9 cellular contexts compared by ENCODE assay signal in the genomic region with DNA sequence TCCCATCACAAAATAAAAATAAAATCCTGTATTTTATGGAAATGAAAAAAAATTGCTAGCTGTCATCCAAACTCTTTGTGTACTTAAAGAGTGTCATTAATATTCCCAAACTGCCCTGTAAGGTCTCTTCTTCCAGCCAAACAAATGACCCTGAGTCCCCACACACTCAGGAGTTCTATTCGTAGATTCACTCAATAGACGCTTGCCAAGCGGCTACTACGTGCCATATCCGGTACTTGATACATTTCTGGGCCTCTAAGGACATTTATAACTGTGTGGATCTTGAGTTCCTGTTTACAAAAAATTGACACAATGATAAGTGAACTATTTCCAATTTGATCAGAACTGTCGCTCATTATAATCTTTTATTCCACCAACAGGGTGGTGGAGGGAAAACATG.
"Had no signal": no experiment of that assay in that cellular context is flagged by ENCODE, and none has a peak within 500 bp of the region (broad histone marks: within the 10 kb centered on the region; RNA-seq: fewer than 3 reads in every experiment).

No MANE protein-coding gene starts in this region.

- DNase-seq: activated CD4-positive, alpha-beta T cell treated with anti-CD3 and anti-CD28 coated beads, Interleukin-2, amount 50 U/mL, for 4 hours; activated CD4-positive, CD25-positive, alpha-beta regulatory T cell treated with anti-CD3 and anti-CD28 coated beads, Interleukin-2, amount 50 U/mL, for 72 hours; activated gamma-delta T cell; activated T-cell treated with anti-CD3 and anti-CD28 coated beads, Interleukin-2, amount 50 U/mL, for 4 hours; foreskin fibroblast; nucleus accumbens had no signal

- H3K4me3 ChIP-seq: esophagus muscularis mucosa had no signal

- H3K27ac Mint-ChIP-seq: activated naive CD8-positive, alpha-beta T cell had no signal

- H3K36me3 Mint-ChIP-seq: type B pancreatic cell had no signal

- H3K9me3 Mint-ChIP-seq: type B pancreatic cell had no signal

- H3K27me3 Mint-ChIP-seq: activated naive CD8-positive, alpha-beta T cell; type B pancreatic cell had no signal

- ATAC-seq: activated T-cell treated with anti-CD3 and anti-CD28 coated beads, Interleukin-2, amount 50 U/mL, for 4 hours had no signal

- H3K36me3 ChIP-seq: esophagus muscularis mucosa had no signal

- H3K4me3 Mint-ChIP-seq: activated naive CD8-positive, alpha-beta T cell; activated T-cell treated with anti-CD3 and anti-CD28 coated beads, Interleukin-2, amount 50 U/mL, for 4 hours; type B pancreatic cell had no signal

- H3K27me3 ChIP-seq: esophagus muscularis mucosa had no signal

- H3K9me3 ChIP-seq: esophagus muscularis mucosa had no signal
